ENCODE assay signal across 8 cellular contexts in the genomic region with DNA sequence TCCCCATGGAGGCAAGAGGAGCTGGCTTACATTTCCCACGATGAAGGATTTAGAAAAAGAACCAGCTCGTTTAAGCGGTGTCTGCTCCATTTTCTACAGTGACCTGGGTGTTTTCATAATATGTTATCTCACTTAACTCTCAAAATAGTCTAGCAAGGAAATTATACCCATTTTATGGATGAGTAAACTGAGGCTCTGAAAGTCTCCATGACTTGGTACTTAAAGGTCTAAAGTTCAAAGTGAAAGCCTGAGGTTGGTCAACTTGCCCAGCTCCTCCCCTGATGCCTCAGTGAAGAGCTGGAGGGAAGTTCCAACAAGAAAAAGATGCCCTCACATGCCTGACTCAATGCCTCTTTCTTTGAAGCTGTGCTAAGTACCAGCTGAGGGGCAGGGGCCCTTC.
"Had no signal": no experiment of that assay in that cellular context is flagged by ENCODE, and none has a peak within 500 bp of the region (broad histone marks: within the 10 kb centered on the region; RNA-seq: fewer than 3 reads in every experiment).

No MANE protein-coding gene starts in this region.

- H3K9me3 Mint-ChIP-seq: GM23338, H9 had no signal

- H3K4me3 Mint-ChIP-seq: GM23338, H9 had no signal

- H2AFZ ChIP-seq: GM23248, GM23338 had no signal

- H3K36me3 ChIP-seq: HAP-1 had no signal

- H3K27ac Mint-ChIP-seq: GM23338 had no signal

- H3K9me3 ChIP-seq: HAP-1 had no signal

- FAIRE-seq: H1, H54 had no signal

- H3K4me3 ChIP-seq: GM23248, GM23338, HAP-1 had no signal

- H3K4me1 ChIP-seq: HAP-1 had no signal

- H3K4me2 ChIP-seq: GM23338 had no signal

- H3K27ac ChIP-seq: GM23248 had no signal

- DNase-seq: GM23248, GOT3, H9, HCEC 1CT had no signal

- ATAC-seq: GM23338 had no signal

- H3K9ac ChIP-seq: GM23248 had no signal

- H3K4me1 Mint-ChIP-seq: GM23338 had no signal
